ENCODE assay signal across 28 cellular contexts in genomic region chr15:80266113-80266512, GRCh38. TPM values are rescaled to one million over a fixed set of nuclear protein-coding genes. Genes with fewer than 3 reads are reported as not detected.
A peak's percentile ranks its signal among the peaks of the same experiment; 100 is the strongest.
DNase-seq lines count a peak whose midpoint lies in the region; ATAC-seq, FAIRE-seq and TF ChIP-seq lines count a peak whose summit lies in the region.
"Had no signal": no experiment of that assay in that cellular context is flagged by ENCODE, and none has a peak within 500 bp of the region (broad histone marks: within the 10 kb centered on the region; RNA-seq: fewer than 3 reads in every experiment).

No MANE protein-coding gene starts in this region.

- no peaks in the 10 kb centered on the region for H3K79me2 ChIP-seq in GM12878 (ENCODE audit: control insufficient read depth, insufficient read depth, low read length)

- no peak overlapping the region for H3K9ac ChIP-seq in GM12878 (ENCODE audit: control insufficient read depth, insufficient read depth, low read length)

- no peaks in the 10 kb centered on the region for H4K20me1 ChIP-seq in GM12878 (ENCODE audit: control insufficient read depth, insufficient read depth)

- POLR2A ChIA-PET in GM12878 (lab: Charles Lee) = no interaction called here

- in situ Hi-C loops in GM12878 (cut with MboI) = no loop called here

- H3K36me3 ChIP-seq in GM06990 (ENCODE audit: control insufficient read depth, insufficient read depth, low read length) = no peaks in the 10 kb centered on the region
- no peaks in the 10 kb centered on the region for H3K36me3 ChIP-seq in GM12878 (ENCODE audit: control insufficient read depth in 2 of 2, insufficient read depth in 2 of 2, low read length in 1 of 2)
- no peaks in the 10 kb centered on the region for H3K36me3 ChIP-seq in upper lobe of right lung
- H3K36me3 ChIP-seq: SJCRH30 had no signal

- TF ChIP-seq CTCF in GM06990 (IDR thresholded peaks at IDR 0.05; ENCODE audit: insufficient read depth, low read length, poor library complexity, severe bottlenecking) (no peak), GM12878 (IDR thresholded peaks at IDR 0.05 in 2 of 3, conservative IDR thresholded peaks at IDR 0.05 in 1 of 3; ENCODE audit: control insufficient read depth in 2 of 3, extremely low read depth in 1 of 3, insufficient read depth in 1 of 3, low read depth in 3 of 3, low read length in 3 of 3) (no peak), upper lobe of right lung (IDR thresholded peaks at IDR 0.05) (no peak)

- H3K4me3 ChIP-seq in GM06990 (replicated peaks; ENCODE audit: low read depth, low read length) (no peak overlapping the region), GM12878 (no peak overlapping the region), upper lobe of right lung (no peak overlapping the region)
- H3K4me3 ChIP-seq: GM23338, SJCRH30 had no signal

- DNase-seq in GM06990 (ENCODE audit: extremely low read depth, insufficient read length) (peak; percentile 23), NOMO-1 (lab: John Stamatoyannopoulos, UW; ENCODE audit: unreplicated experiment in 2 of 2) (peak; percentile 46 to 89), GM12878 (ENCODE audit: low read depth, low spot score) (no peak), upper lobe of right lung (no peak)
- DNase-seq in stimulated activated CD4-positive, alpha-beta T cell treated with anti-CD3 and anti-CD28 coated beads, Interleukin-15, amount 100 ng/mL, for 24 hours = no peak
- DNase-seq: AML-193; C1 segment of cervical spinal cord; Calu3; CD8-positive, alpha-beta memory T cell; DMS153; HCEC 1CT; KBM-7; NCI-H1694; NCI-H2081; NCI-H2171 treated with DMSO at 0.1 percent for 48 hours; NCI-H526; SJCRH30; T-cell had no signal

- H3K4me1 ChIP-seq in GM12878 (ENCODE audit: control insufficient read depth, insufficient read depth, low read length) (no peaks in the 10 kb centered on the region), upper lobe of right lung (no peaks in the 10 kb centered on the region)
- H3K4me1 ChIP-seq: SJCRH30 had no signal

- no peak for TF ChIP-seq POLR2A in GM12878 (IDR thresholded peaks at IDR 0.05; ENCODE audit: low read depth, low read length)

- RAD21 ChIA-PET in GM12878 (lab: Charles Lee; ENCODE audit: unreplicated experiment) = no interaction called here

- TF ChIP-seq EP300 in GM12878 (IDR thresholded peaks at IDR 0.05; ENCODE audit: borderline replicate concordance in 1 of 2, control insufficient read depth in 1 of 2, low read depth in 2 of 2, low read length in 2 of 2) = no peak

- intact Hi-C loops in GM12878 (cut with micrococcal nuclease; ENCODE audit: unreplicated experiment) = no loop called here
- intact Hi-C loops in upper lobe of right lung (cut with DNase I) = no loop called here

- H3K9me3 ChIP-seq in GM12878 (replicated peaks; ENCODE audit: control insufficient read depth, insufficient read depth, low read length) (no peaks in the 10 kb centered on the region), upper lobe of right lung (no peaks in the 10 kb centered on the region)
- H3K9me3 ChIP-seq: SJCRH30 had no signal

- no peak overlapping the region for H3K27ac ChIP-seq in GM12878 (ENCODE audit: control insufficient read depth, insufficient read depth)
- H3K27ac ChIP-seq in upper lobe of right lung = no peak overlapping the region
- H3K27ac ChIP-seq: SJCRH30 had no signal

- H3K4me2 ChIP-seq in GM12878 (ENCODE audit: control insufficient read depth, insufficient read depth) = no peak overlapping the region
- H3K4me2 ChIP-seq: GM23338 had no signal

- no peaks in the 10 kb centered on the region; the same call in none of the 2 replicates for H3K27me3 ChIP-seq in GM06990 (replicated peaks; ENCODE audit: control insufficient read depth, insufficient read depth, low read length)
- 0 out of 4 replicates have a peak, but pooled peaks cover 2 to 3% of the 10 kb centered on the region in 2 experiments for H3K27me3 ChIP-seq in GM12878 (replicated peaks in 1 of 2; ENCODE audit: control insufficient read depth in 2 of 2, insufficient read depth in 2 of 2, low read length in 1 of 2)
- H3K27me3 ChIP-seq in upper lobe of right lung = peaks cover 8% of the 10 kb centered on the region
- H3K27me3 ChIP-seq: SJCRH30 had no signal

- SMC1A ChIA-PET in GM12878 (lab: Charles Lee; ENCODE audit: uncharacterized antibody, unreplicated experiment) = interaction anchor here (1.2 kb wide), 1 partner anchor 14 kb away, joined by 3 read pairs; no protein-coding TSS in a partner anchor

- peak; percentile 57 for FAIRE-seq in GM12878 (lab: Jason Lieb, UNC)
- FAIRE-seq: G401.6 had no signal

- 0% methylated on average over 3 of the region's 3 CpGs for WGBS in GM12878 (ENCODE audit: insufficient coverage, insufficient replicate concordance, low lambda C conversion rate, missing lambda C conversion rate)

- CTCF ChIA-PET in GM12878 (lab: Yijun Ruan, JAX) = interaction anchor here (0.6 kb wide), 1 partner anchor 509 kb away, joined by 3 read pairs; no protein-coding TSS in a partner anchor

- BruUV-seq in GM12878 (replicated peaks; lab: Mats Ljungman, UMichigan) = no TSS peak

- no peak overlapping the region for H2AFZ ChIP-seq in GM12878 (ENCODE audit: control insufficient read depth, low read depth, low read length)
- H2AFZ ChIP-seq: GM23338 had no signal

- ATAC-seq in HG02884 (IDR thresholded peaks at IDR 0.05; ENCODE audit: unreplicated experiment) (peak; percentile 59), GM12878 (peak; percentile 56), HG03439 (IDR thresholded peaks at IDR 0.05; ENCODE audit: unreplicated experiment) (no peak), GM21786 (IDR thresholded peaks at IDR 0.05; ENCODE audit: unreplicated experiment) (no peak), upper lobe of right lung (no peak)
- ATAC-seq: GM23338, Panc1, T-cell had no signal

- no peak for TF ChIP-seq RAD21 in GM12878 (IDR thresholded peaks at IDR 0.05; ENCODE audit: insufficient read depth, low read depth, low read length)

TF ChIP-seq in GM12878, 131 proteins besides CTCF, POLR2A, EP300 and RAD21 (continues in another document):
- no peak for TF ChIP-seq REST (IDR thresholded peaks at IDR 0.05; ENCODE audit: low read depth, low read length)

RNA-seq across cellular contexts. Expression of gene CTXND1, which starts 14.1 kb away (rescaled TPM):
- total RNA-seq in GM12878 (2013; cell fraction: nucleolus; rRNA removed) = not detected in 2 replicates
- total RNA-seq in GM12878 (2014; rRNA removed) = not detected in 2 replicates
- total RNA-seq in GM12878 (2014; rRNA removed; fragmentation: Illumina TruSeq; extraction: Trizol) = not detected in 2 replicates
- not detected in 2 replicates for total RNA-seq in GM12878 (2021)
- polyA plus RNA-seq in GM12878 (2011; ENCODE audit: low read depth) = 0.04 TPM
- not detected in 2 replicates for polyA plus RNA-seq in GM12878 (2011; rRNA removed)
- not detected in 2 replicates for polyA plus RNA-seq in GM12878 (2011; cell fraction: cytosol; rRNA removed)
- polyA plus RNA-seq in GM12878 (2011; cell fraction: nucleus; rRNA removed) = not detected in 2 replicates
- polyA plus RNA-seq in GM12878 (2012) = 0.01 and 0.03 TPM in 2 replicates
- not detected in 2 replicates for polyA plus RNA-seq in GM12878 (2014; fragmentation: Illumina TruSeq; extraction: Trizol)
- under 1 TPM; under 0.01 to 0.02 TPM for polyA plus RNA-seq in GM12878 (2014; fragmentation: Nextera tagmentation; extraction: Ambion mirVana)
- polyA plus RNA-seq in GM12878 (2014; rRNA removed) = not detected in 2 replicates
- under 1 TPM in 1 of 2 experiments, not detected in 1; 0.03 TPM for polyA plus RNA-seq in GM12878 (2016; fragmentation: Nextera tagmentation; extraction: Ambion mirVana)
- polyA minus RNA-seq in GM12878 (2011; rRNA and poly(A)+ RNA removed) = not detected in 2 replicates
- polyA minus RNA-seq in GM12878 (2011; cell fraction: cytosol; rRNA and poly(A)+ RNA removed) = not detected in 2 replicates
- polyA minus RNA-seq in GM12878 (2011; cell fraction: nucleus; rRNA and poly(A)+ RNA removed) = not detected in 2 replicates
- 1.9 TPM for total RNA-seq in upper lobe of right lung
- total RNA-seq: A172; Calu3; CD8-positive, alpha-beta memory T cell; Daoy; GM23338; HT1080; T-cell had no signal
- polyA plus RNA-seq: AG04450; CD8-positive, alpha-beta memory T cell had no signal

Comparison
In these comparisons a context has a peak if more than half of its experiments do, and no peak if none do; other contexts are left out.
1. DNase-seq: peak in GM06990 (single experiment) and NOMO-1 (2 of 2); none in GM12878 (single experiment), stimulated activated CD4-positive, alpha-beta T cell treated with anti-CD3 and anti-CD28 coated beads, Interleukin-15, amount 100 ng/mL, for 24 hours (single experiment) and upper lobe of right lung (single experiment).
2. ATAC-seq: peak in HG02884 (single experiment) and GM12878 (single experiment); none in HG03439 (single experiment), GM21786 (single experiment) and upper lobe of right lung (single experiment).